In the genomic region with DNA sequence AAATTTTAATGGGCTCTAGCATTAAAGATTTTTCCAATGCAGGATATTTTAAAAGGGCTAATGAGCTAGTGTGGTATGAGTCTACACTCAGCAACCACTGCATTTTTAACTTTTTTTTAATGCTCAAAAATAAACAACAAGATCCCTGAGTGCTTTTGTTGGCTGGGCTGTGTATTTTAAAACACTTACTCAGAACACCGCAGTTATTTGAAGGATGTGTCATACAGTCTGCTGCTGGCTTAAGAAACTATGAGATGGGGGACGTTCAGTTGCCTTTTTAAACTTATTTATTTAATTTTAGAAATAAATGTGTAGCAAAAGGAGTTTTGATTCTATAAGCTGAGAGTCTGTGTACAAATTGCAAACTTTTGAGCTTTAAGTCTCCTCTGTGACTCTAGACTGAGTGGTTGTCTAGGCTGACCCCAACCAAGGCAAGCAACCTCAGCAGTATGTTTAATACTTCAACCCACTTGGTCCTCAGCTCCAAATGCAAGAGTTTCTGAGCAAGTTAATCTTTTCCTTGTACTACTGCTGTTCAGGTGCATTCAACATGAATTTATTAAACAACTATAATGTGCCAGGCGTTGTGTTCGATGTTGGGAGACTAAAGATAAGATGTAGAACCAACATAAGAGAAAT, we compare ENCODE assay signal across 14 cellular contexts.
DNase-seq lines count a peak whose midpoint lies in the region; ATAC-seq and TF ChIP-seq lines count a peak whose summit lies in the region.
"Had no signal": no experiment of that assay in that cellular context is flagged by ENCODE, and none has a peak within 500 bp of the region (broad histone marks: within the 10 kb centered on the region; RNA-seq: fewer than 3 reads in every experiment).

No MANE protein-coding gene starts in this region.

- POLR2A ChIA-PET in RWPE1 (lab: Yijun Ruan, JAX; ENCODE audit: low non-redundant PET): interaction anchor here (0.5 kb wide), 1 partner anchor 34 kb away, joined by 3 read pairs; no protein-coding TSS in a partner anchor

- H3K4me1 ChIP-seq in esophagus muscularis mucosa: peaks cover 0 to 17% (median 2%) of the 10 kb centered on the region in 4 donors
- H3K4me1 ChIP-seq: SJCRH30 had no signal

- TF ChIP-seq POLR2A in esophagus muscularis mucosa (IDR thresholded peaks at IDR 0.05; ENCODE audit: low read depth): no peak

- no peaks in the 10 kb centered on the region for H3K36me3 ChIP-seq in esophagus muscularis mucosa
- H3K36me3 ChIP-seq: SJCRH30 had no signal

- CTCF ChIA-PET in RWPE1 (lab: Yijun Ruan, JAX): interaction anchor here (0.6 kb wide), 1 partner anchor 9 kb away, joined by 3 read pairs; no protein-coding TSS in a partner anchor

- no peaks in the 10 kb centered on the region for H3K27me3 ChIP-seq in esophagus muscularis mucosa
- H3K27me3 ChIP-seq: SJCRH30 had no signal

- DNase-seq in ELR (ENCODE audit: low read depth): peak; percentile 90
- peak; percentile 55 for DNase-seq in RWPE1 (ENCODE audit: low spot score)
- DNase-seq in esophagus muscularis mucosa (ENCODE audit: extremely low spot score): no peak
- DNase-seq in retinal pigment epithelial cell (ENCODE audit: low read depth): peak; percentile 72
- no peak for DNase-seq in SIG-M5 (lab: John Stamatoyannopoulos, UW)
- no peak for DNase-seq in DMS79 (lab: John Stamatoyannopoulos, UW)
- DNase-seq in cerebellar cortex (ENCODE audit: low spot score): no peak
- DNase-seq: DMS79 treated with DMSO at 0.1 percent for 48 hours; natural killer cell; NCI-H446; stimulated activated naive B cell treated with anti-CD40 and anti-IgM and Interleukin-4, amounts not matched to agents 10 μg/mL and 1 μg/mL and 100 μg/mL, for 72 hours had no signal

- ATAC-seq in HG03469 (IDR thresholded peaks at IDR 0.05; ENCODE audit: unreplicated experiment): no peak
- ATAC-seq: K562; natural killer cell; stimulated activated naive B cell treated with anti-CD40 and anti-IgM and Interleukin-4, amounts not matched to agents 10 μg/mL and 1 μg/mL and 100 μg/mL, for 72 hours had no signal

- 63% methylated on average over 4 of the region's 4 CpGs for WGBS in esophagus muscularis mucosa

- H3K27ac ChIP-seq in RWPE1 (no peak overlapping the region), esophagus muscularis mucosa (replicated peaks in 1 of 4) (peak overlapping the region in 3 of 4 donors; percentile 18 to 49 (median 43))
- H3K27ac ChIP-seq: SJCRH30 had no signal

- intact Hi-C loops in esophagus muscularis mucosa (cut with DNase I): no loop called here

- no peaks in the 10 kb centered on the region for H3K9me3 ChIP-seq in esophagus muscularis mucosa
- H3K9me3 ChIP-seq: SJCRH30 had no signal

- TF ChIP-seq EP300 in esophagus muscularis mucosa (IDR thresholded peaks at IDR 0.05): no peak

- TF ChIP-seq CTCF in RWPE1 (conservative IDR thresholded peaks at IDR 0.05; ENCODE audit: low read depth): no peak
- TF ChIP-seq CTCF in esophagus muscularis mucosa (IDR thresholded peaks at IDR 0.05): no peak
- no peak for TF ChIP-seq CTCF in retinal pigment epithelial cell (conservative IDR thresholded peaks at IDR 0.05; ENCODE audit: low read depth, low read length)

- H3K4me3 ChIP-seq in esophagus muscularis mucosa (no peak overlapping the region), retinal pigment epithelial cell (ENCODE audit: low read length) (no peak overlapping the region)
- H3K4me3 ChIP-seq: K562, SJCRH30 had no signal

Comparison
In these comparisons a context has a peak if more than half of its experiments do, and no peak if none do; other contexts are left out.
1. DNase-seq: peak in ELR (single experiment), RWPE1 (single experiment) and retinal pigment epithelial cell (single experiment); none in esophagus muscularis mucosa (single experiment), SIG-M5 (single experiment), DMS79 (single experiment) and cerebellar cortex (single experiment).